In genomic region chr4:165238041-165238640, GRCh38 we compare ENCODE assay signal across 8 cellular contexts. TPM values are rescaled to one million over a fixed set of nuclear protein-coding genes. Genes with fewer than 3 reads are reported as not detected.
DNase-seq lines count a peak whose midpoint lies in the region; ATAC-seq and TF ChIP-seq lines count a peak whose summit lies in the region.
"Not testable (repeated sequence)": the region's sequence is repeated elsewhere in the genome, so short reads cannot be mapped to it uniquely, and the experiment has no call there.

No MANE protein-coding gene starts in this region.

- not testable (repeated sequence) for H3K4me3 ChIP-seq in RWPE2 (ENCODE audit: severe bottlenecking)

- H3K27ac ChIP-seq in RWPE2 (ENCODE audit: poor library complexity, severe bottlenecking), result peak overlapping the region; percentile 68
- peak overlapping the region; percentile 71 for H3K27ac ChIP-seq in epithelial cell of prostate

- H3K4me1 Mint-ChIP-seq in type B pancreatic cell (ENCODE audit: unreplicated experiment), result peaks cover 13% of the 10 kb centered on the region

- H3K4me3 Mint-ChIP-seq in type B pancreatic cell, result peak overlapping the region; percentile 9

- DNase-seq in NCI-H1694 (lab: John Stamatoyannopoulos, UW) (peak; percentile 57), RWPE2 (ENCODE audit: low spot score) (peak; percentile 23), epithelial cell of prostate (ENCODE audit: low read depth, low spot score) (peak; percentile 45)
- DNase-seq in type B pancreatic cell (ENCODE audit: extremely low spot score, unreplicated experiment), result not testable (repeated sequence)

- TF ChIP-seq CTCF in RWPE2 (IDR thresholded peaks at IDR 0.05; ENCODE audit: poor library complexity, severe bottlenecking); type B pancreatic cell (conservative IDR thresholded peaks at IDR 0.05): not testable (repeated sequence)

- H3K36me3 Mint-ChIP-seq in type B pancreatic cell, result peaks cover 12% of the 10 kb centered on the region

- peak; percentile 68 for ATAC-seq in GM18505 (IDR thresholded peaks at IDR 0.05; ENCODE audit: unreplicated experiment)
- peak; percentile 85 for ATAC-seq in GM19455 (IDR thresholded peaks at IDR 0.05; ENCODE audit: unreplicated experiment)
- ATAC-seq in HG02642 (IDR thresholded peaks at IDR 0.05; ENCODE audit: poor library complexity, unreplicated experiment), result peak; percentile 61
- ATAC-seq in HG03378 (IDR thresholded peaks at IDR 0.05; ENCODE audit: unreplicated experiment), result peak; percentile 64
- ATAC-seq in RWPE2 (ENCODE audit: low read depth), result peak; percentile 97

- not testable (repeated sequence) for H3K9me3 ChIP-seq in RWPE2 (ENCODE audit: severe bottlenecking)

- H3K27me3 ChIP-seq in RWPE2 (ENCODE audit: insufficient read depth, poor library complexity, severe bottlenecking), result not testable (repeated sequence)

- H3K9me3 Mint-ChIP-seq in type B pancreatic cell, result not testable (repeated sequence)

- H3K36me3 ChIP-seq in RWPE2 (ENCODE audit: low read depth), result peaks cover 17% of the 10 kb centered on the region

- H3K27me3 Mint-ChIP-seq in type B pancreatic cell, result not testable (repeated sequence)

- H3K27ac Mint-ChIP-seq in type B pancreatic cell, result peak overlapping the region; percentile 40

- peaks cover 38% of the 10 kb centered on the region for H3K4me1 ChIP-seq in RWPE2 (ENCODE audit: insufficient read depth, poor library complexity, severe bottlenecking)

- not testable (repeated sequence) for TF ChIP-seq POLR2A in GM18505 (IDR thresholded peaks at IDR 0.05; ENCODE audit: borderline replicate concordance, extremely low read depth, insufficient read depth, insufficient read length)

RNA-seq across cellular contexts. Expression of gene KLHL2, which starts 30.8 kb away (rescaled TPM):
- 14.1 and 15.6 TPM in 2 replicates for total RNA-seq in type B pancreatic cell (ENCODE audit: low replicate concordance)
